Comparison of ENCODE assay signal across 24 cellular contexts in the genomic region with DNA sequence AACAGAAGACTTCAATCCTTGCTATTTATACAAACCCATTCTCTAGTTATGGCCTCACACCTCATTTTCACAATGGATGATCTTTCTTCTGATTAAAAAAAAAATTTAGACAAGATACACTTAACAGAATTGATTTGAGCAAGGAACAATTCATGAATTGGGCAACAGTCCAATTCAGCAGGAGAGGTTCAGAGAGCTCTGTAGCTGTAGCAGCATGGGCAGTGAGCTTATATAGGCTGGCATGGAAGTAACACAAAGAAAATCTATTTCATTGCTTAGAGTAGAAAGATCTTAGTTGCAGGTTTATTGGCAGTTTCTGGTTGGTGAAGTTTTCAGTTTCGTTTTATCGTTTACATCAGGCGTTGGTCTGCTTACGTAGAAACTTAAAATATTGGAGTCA.
"Had no signal": no experiment of that assay in that cellular context is flagged by ENCODE, and none has a peak within 500 bp of the region (broad histone marks: within the 10 kb centered on the region; RNA-seq: fewer than 3 reads in every experiment).

No MANE protein-coding gene starts in this region.

- ATAC-seq: esophagus mucosa; gastrocnemius medialis; left ventricle myocardium superior; lower lobe of right lung; naive thymus-derived CD8-positive, alpha-beta T cell; sciatic nerve had no signal

- H3K27me3 Mint-ChIP-seq: naive thymus-derived CD8-positive, alpha-beta T cell had no signal

- H3K9me3 Mint-ChIP-seq: nephron progenitor cell had no signal

- H3K27ac Mint-ChIP-seq: endodermal cell; naive thymus-derived CD8-positive, alpha-beta T cell; nephron progenitor cell had no signal

- H3K4me3 ChIP-seq: gastrocnemius medialis, lower lobe of right lung, prostate gland, right atrium auricular region, smooth muscle cell, stomach, thyroid gland, vagina had no signal

- H3K4me1 Mint-ChIP-seq: endodermal cell; naive thymus-derived CD8-positive, alpha-beta T cell; nephron progenitor cell had no signal

- H3K36me3 ChIP-seq: gastrocnemius medialis, lower lobe of right lung, prostate gland, right atrium auricular region, stomach, thyroid gland, vagina had no signal

- H3K27me3 ChIP-seq: gastrocnemius medialis, right atrium auricular region, stomach, thyroid gland, vagina had no signal

- H3K27ac ChIP-seq: epithelial cell of prostate, gastrocnemius medialis, lower lobe of right lung, prostate gland, right atrium auricular region, stomach, thyroid gland, vagina had no signal

- H3K4me2 ChIP-seq: smooth muscle cell had no signal

- H3K4me1 ChIP-seq: gastrocnemius medialis, lower lobe of right lung, prostate gland, right atrium auricular region, stomach, thyroid gland, vagina had no signal

- DNase-seq: effector CD8-positive, alpha-beta T cell; endodermal cell; foreskin fibroblast; gastrocnemius medialis; head of caudate nucleus; left ventricle myocardium superior; lower lobe of right lung; nephron progenitor cell; nucleus accumbens; stimulated activated CD4-positive, alpha-beta T cell treated with anti-CD3 and anti-CD28 coated beads, Interleukin-12 subunit alpha, Interleukin-12 subunit beta, amount 100 ng/mL, for 4 hours; stimulated activated CD4-positive, alpha-beta T cell treated with anti-CD3 and anti-CD28 coated beads, Interleukin-1b, Interleukin-23, amount 100 ng/mL, for 48 hours; stimulated activated CD4-positive, alpha-beta T cell treated with anti-CD3 and anti-CD28 coated beads, Interleukin-4, amount 100 ng/mL, for 1 hour; stimulated activated CD8-positive, alpha-beta memory T cell treated with anti-CD3 and anti-CD28 coated beads, Interleukin-4, amount 100 ng/mL, for 48 hours; stomach; thyroid gland; trophoblast cell had no signal

- H3K9me3 ChIP-seq: gastrocnemius medialis, lower lobe of right lung, prostate gland, right atrium auricular region, stomach, thyroid gland, vagina had no signal

- H3K4me3 Mint-ChIP-seq: endodermal cell; naive thymus-derived CD8-positive, alpha-beta T cell; nephron progenitor cell had no signal
